ENCODE assay signal across 7 cellular contexts in the genomic region with DNA sequence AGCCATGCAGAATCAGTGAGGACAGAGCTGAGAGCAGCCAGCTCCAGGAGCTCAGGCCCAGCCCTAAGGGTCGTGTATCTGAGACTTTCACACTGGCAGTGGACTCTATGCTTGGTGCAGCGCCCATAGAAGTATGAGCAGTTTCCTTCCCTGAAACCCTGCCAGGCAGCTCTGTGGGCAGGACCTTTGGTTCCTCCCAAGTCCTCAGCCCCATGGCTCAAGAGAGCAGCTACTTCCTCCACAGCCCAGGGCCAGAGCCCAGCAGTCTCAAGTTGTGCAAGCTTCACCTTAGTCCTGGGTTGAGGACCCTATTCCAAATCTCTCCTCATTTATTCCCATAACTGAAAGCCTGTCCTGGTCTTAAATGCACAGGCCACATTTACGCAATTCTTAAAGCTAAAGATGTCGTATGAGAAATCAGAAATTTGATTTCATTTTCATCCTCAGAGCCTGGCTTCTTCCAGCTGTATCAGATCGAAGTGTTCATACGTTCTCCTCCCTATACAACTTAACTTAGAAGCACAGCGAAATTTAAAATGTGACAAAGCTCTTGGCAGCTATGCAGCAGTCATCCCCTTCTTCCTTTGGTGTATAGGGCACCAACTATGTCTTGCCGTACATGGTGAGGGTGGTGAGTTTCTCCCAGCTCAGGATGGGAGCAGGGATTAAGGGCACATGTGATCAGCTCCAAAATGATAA.
DNase-seq lines count a peak whose midpoint lies in the region; ATAC-seq and TF ChIP-seq lines count a peak whose summit lies in the region.
"Not testable (repeated sequence)": the region's sequence is repeated elsewhere in the genome, so short reads cannot be mapped to it uniquely, and the experiment has no call there.

No MANE protein-coding gene starts in this region.

- intact Hi-C loops in activated B cell treated with CpG ODN at 0.5 μM for 24 hours (cut with micrococcal nuclease); left ventricle myocardium superior (cut with micrococcal nuclease); mucosa of descending colon (cut with DNase I, micrococcal nuclease); transverse colon (cut with DNase I; ENCODE audit: low total_unique reads): not testable (repeated sequence)

- H3K36me3 Mint-ChIP-seq in activated B cell treated with CpG ODN at 0.5 μM for 24 hours (ENCODE audit: low read depth), result not testable (repeated sequence)

- ATAC-seq in activated B cell treated with CpG ODN at 0.5 μM for 24 hours (ENCODE audit: low read depth), result peak; percentile 36
- ATAC-seq in left ventricle myocardium superior, result not testable (repeated sequence)
- ATAC-seq in mucosa of descending colon, result peak; percentile 15

- POLR2A ChIA-PET in activated B cell treated with CpG ODN at 0.5 μM for 24 hours (lab: Charles Lee), result not testable (repeated sequence)

- H3K9me3 ChIP-seq in BLaER1 treated with 17β-estradiol and CSF1 and Interleukin-3, amounts not matched to agents 10 nM and 100 nM (replicated peaks in 1 of 11); mucosa of descending colon; transverse colon: not testable (repeated sequence)

- H3K27me3 ChIP-seq in BLaER1 treated with 17β-estradiol and CSF1 and Interleukin-3, amounts not matched to agents 10 nM and 100 nM; transverse colon: not testable (repeated sequence)

- H3K4me3 Mint-ChIP-seq in activated B cell treated with CpG ODN at 0.5 μM for 24 hours, result not testable (repeated sequence)

- H3K4me1 Mint-ChIP-seq in activated B cell treated with CpG ODN at 0.5 μM for 24 hours, result peaks cover 25% of the 10 kb centered on the region

- not testable (repeated sequence) for H3K27me3 Mint-ChIP-seq in activated B cell treated with CpG ODN at 0.5 μM for 24 hours

- 69 to 80% methylated on average over 2 to 7 of the region's 8 CpGs for WGBS in transverse colon (ENCODE audit: low coverage in 1 of 2), 2 donors

- H3K9me3 Mint-ChIP-seq in activated B cell treated with CpG ODN at 0.5 μM for 24 hours, result not testable (repeated sequence)

- in situ Hi-C loops in transverse colon (cut with MboI; ENCODE audit: low pct_ligation_motif_present in 1 of 4, low pct_unique_long_range_greater_than_20kb in 1 of 4, low sequenced_read_pairs in 3 of 4), result not testable (repeated sequence)

- CTCF ChIA-PET in activated B cell treated with CpG ODN at 0.5 μM for 24 hours (lab: Charles Lee), result not testable (repeated sequence)

- peaks cover 19 to 53% (median 44%) of the 10 kb centered on the region in 10 experiments for H3K4me1 ChIP-seq in BLaER1 treated with 17β-estradiol and CSF1 and Interleukin-3, amounts not matched to agents 10 nM and 100 nM
- not testable (repeated sequence) for H3K4me1 ChIP-seq in mucosa of descending colon (ENCODE audit: low read depth); transverse colon

- TF ChIP-seq CTCF in activated B cell treated with CpG ODN at 0.5 μM for 24 hours (IDR thresholded peaks at IDR 0.05); mucosa of descending colon (IDR thresholded peaks at IDR 0.05); transverse colon (IDR thresholded peaks at IDR 0.05): not testable (repeated sequence)

- peak; percentile 52 for DNase-seq in KG1 (lab: John Stamatoyannopoulos, UW)
- DNase-seq in NOMO-1 (lab: John Stamatoyannopoulos, UW; ENCODE audit: unreplicated experiment in 2 of 2), result peak; percentile 9 to 19
- not testable (repeated sequence) for DNase-seq in activated B cell treated with CpG ODN at 0.5 μM for 24 hours, mucosa of descending colon
- peak; percentile 37 for DNase-seq in left ventricle myocardium superior
- peak; percentile 8 for DNase-seq in transverse colon

- H3K36me3 ChIP-seq in BLaER1 treated with 17β-estradiol and CSF1 and Interleukin-3, amounts not matched to agents 10 nM and 100 nM; mucosa of descending colon (ENCODE audit: low read depth); transverse colon: not testable (repeated sequence)

- H3K27ac ChIP-seq in BLaER1 treated with 17β-estradiol and CSF1 and Interleukin-3, amounts not matched to agents 10 nM and 100 nM, result peak overlapping the region in 7 of 11 experiments; percentile 26 to 84 (median 74); a peak in 13 of 22 replicates
- not testable (repeated sequence) for H3K27ac ChIP-seq in transverse colon

- TF ChIP-seq POLR2A in transverse colon (IDR thresholded peaks at IDR 0.05), result not testable (repeated sequence)

- H4K20me1 ChIP-seq in BLaER1 treated with 17β-estradiol and CSF1 and Interleukin-3, amounts not matched to agents 10 nM and 100 nM, result not testable (repeated sequence)

- not testable (repeated sequence) for H3K4me3 ChIP-seq in BLaER1 treated with 17β-estradiol and CSF1 and Interleukin-3, amounts not matched to agents 10 nM and 100 nM; mucosa of descending colon; transverse colon

- not testable (repeated sequence) for H3K27ac Mint-ChIP-seq in activated B cell treated with CpG ODN at 0.5 μM for 24 hours

- H3K4me2 ChIP-seq in BLaER1 treated with 17β-estradiol and CSF1 and Interleukin-3, amounts not matched to agents 10 nM and 100 nM, result peak overlapping the region; percentile 46 to 81 (median 72)

- H3K9ac ChIP-seq in BLaER1 treated with 17β-estradiol and CSF1 and Interleukin-3, amounts not matched to agents 10 nM and 100 nM, result peak overlapping the region in 5 of 11 experiments; percentile 5 to 72 (median 62); a peak in 8 of 22 replicates

- TF ChIP-seq EP300 in transverse colon (IDR thresholded peaks at IDR 0.05; ENCODE audit: low read depth), result not testable (repeated sequence)
